Comparison of ENCODE assay signal across 20 cellular contexts in the genomic region with DNA sequence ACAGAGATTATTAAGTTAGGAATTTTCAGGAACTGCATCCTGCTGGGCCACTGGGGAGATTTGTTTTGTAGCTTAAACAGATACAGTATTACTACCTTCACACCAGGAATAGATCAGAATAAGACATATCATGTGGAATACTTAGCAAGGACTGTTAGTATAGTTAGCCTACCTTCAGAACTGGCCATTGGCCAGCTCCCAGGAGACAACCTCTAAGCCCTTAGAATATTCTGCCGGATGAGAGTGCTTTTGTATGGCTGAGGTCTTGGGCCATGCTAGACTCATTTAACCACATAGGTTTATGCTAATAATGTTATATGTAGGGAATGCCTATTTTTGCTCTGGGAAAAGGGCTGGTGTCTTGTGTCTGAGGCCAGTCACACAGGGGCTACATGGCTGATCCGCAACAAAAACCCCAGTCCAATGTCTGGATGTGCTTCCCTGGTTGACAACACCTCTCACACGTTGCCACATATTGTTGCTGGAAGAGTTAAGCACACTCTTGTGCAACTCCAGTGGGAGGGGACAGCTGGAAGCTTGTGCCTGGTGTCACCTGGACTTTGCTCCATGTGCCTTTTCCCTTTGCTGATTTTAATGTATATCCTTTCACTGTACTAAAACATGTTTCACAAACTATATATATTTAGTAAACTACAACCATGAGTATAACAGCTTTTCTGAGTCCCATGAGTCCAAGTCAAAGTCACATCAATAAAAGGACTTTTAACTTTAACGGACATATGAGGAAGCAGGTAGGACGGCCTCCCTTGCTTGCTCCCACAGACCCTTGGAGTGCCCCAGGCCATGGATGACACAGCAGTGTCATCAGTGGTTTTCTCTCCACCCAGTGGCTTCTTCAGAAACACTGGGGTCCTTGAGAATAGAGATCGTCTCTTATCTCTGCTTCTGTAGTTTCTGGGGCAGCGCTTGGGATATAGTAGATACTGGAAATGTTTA.
A peak's percentile ranks its signal among the peaks of the same experiment; 100 is the strongest.
DNase-seq lines count a peak whose midpoint lies in the region; TF ChIP-seq lines count a peak whose summit lies in the region.
"Had no signal": no experiment of that assay in that cellular context is flagged by ENCODE, and none has a peak within 500 bp of the region (broad histone marks: within the 10 kb centered on the region; RNA-seq: fewer than 3 reads in every experiment).

No MANE protein-coding gene starts in this region.

- no peak overlapping the region for H3K18ac ChIP-seq in trophoblast cell (ENCODE audit: low read length)

- H3K9me2 ChIP-seq in hepatocyte (replicated peaks; ENCODE audit: insufficient read depth), result no peaks in the 10 kb centered on the region

- H3K27me3 ChIP-seq in hepatocyte (no peaks in the 10 kb centered on the region), trophoblast cell (ENCODE audit: insufficient read depth, low read length) (no peaks in the 10 kb centered on the region)
- H3K27me3 ChIP-seq: heart left ventricle had no signal

- no peak overlapping the region for H4K91ac ChIP-seq in trophoblast cell (ENCODE audit: low read depth, low read length)

- H3K36me3 ChIP-seq in hepatocyte (replicated peaks; ENCODE audit: insufficient read depth, low read depth), result no peaks in the 10 kb centered on the region
- no peaks in the 10 kb centered on the region for H3K36me3 ChIP-seq in trophoblast cell (ENCODE audit: control insufficient read depth in 1 of 2, insufficient read depth in 2 of 2, low read length in 2 of 2)
- H3K36me3 ChIP-seq: heart left ventricle, left ventricle myocardium inferior, thoracic aorta had no signal

- H3K23ac ChIP-seq in trophoblast cell (ENCODE audit: low read length), result peak overlapping the region; percentile 42

- no peak overlapping the region for H3K14ac ChIP-seq in trophoblast cell (ENCODE audit: low read length)

- H3K4me2 ChIP-seq in hepatocyte (peak overlapping the region; percentile 24), trophoblast cell (ENCODE audit: low read length) (no peak overlapping the region)

- no peaks in the 10 kb centered on the region for H3K79me1 ChIP-seq in trophoblast cell (ENCODE audit: low read length)

- no peak overlapping the region for H2AK5ac ChIP-seq in trophoblast cell (ENCODE audit: low read length)

- H2BK12ac ChIP-seq in trophoblast cell (ENCODE audit: low read length), result no peak overlapping the region

- H4K20me1 ChIP-seq in hepatocyte (ENCODE audit: insufficient read depth, poor library complexity, severe bottlenecking), result no peaks in the 10 kb centered on the region

- H3K79me2 ChIP-seq in hepatocyte (no peaks in the 10 kb centered on the region), trophoblast cell (ENCODE audit: control insufficient read depth, insufficient read depth, low read length, poor library complexity) (no peaks in the 10 kb centered on the region)

- 68% methylated on average over 7 of the region's 7 CpGs for WGBS in hepatocyte (ENCODE audit: low lambda C conversion rate, missing lambda C conversion rate)
- WGBS in trophoblast cell (ENCODE audit: extremely low coverage, insufficient coverage, insufficient read length), result no CpG with 5 or more reads among the region's 7 CpGs

- H3K27ac ChIP-seq in hepatocyte, result peak overlapping the region; percentile 71
- no peak overlapping the region for H3K27ac ChIP-seq in trophoblast cell (ENCODE audit: low read depth, low read length)
- H3K27ac ChIP-seq: heart left ventricle, left ventricle myocardium inferior, thoracic aorta had no signal

- no peak overlapping the region for H2BK5ac ChIP-seq in trophoblast cell (ENCODE audit: low read depth, low read length, poor library complexity)

- H3K4ac ChIP-seq in trophoblast cell (ENCODE audit: low read depth, low read length), result no peak overlapping the region

- H3K9me3 ChIP-seq in hepatocyte (ENCODE audit: low read depth), result no peaks in the 10 kb centered on the region
- H3K9me3 ChIP-seq in trophoblast cell (ENCODE audit: insufficient read depth, low read depth, low read length), result no peaks in the 10 kb centered on the region
- H3K9me3 ChIP-seq: heart left ventricle, left ventricle myocardium inferior, thoracic aorta had no signal

- H3K4me1 ChIP-seq in hepatocyte (ENCODE audit: insufficient read depth) (peaks cover 17% of the 10 kb centered on the region), trophoblast cell (ENCODE audit: control insufficient read depth in 1 of 2, insufficient read depth in 2 of 2, low read length in 2 of 2) (peaks cover 0 to 3% of the 10 kb centered on the region in 2 experiments)
- H3K4me1 ChIP-seq: left ventricle myocardium inferior had no signal

- no peak overlapping the region for H4K12ac ChIP-seq in trophoblast cell (ENCODE audit: low read depth, low read length)

- H2BK120ac ChIP-seq in trophoblast cell (ENCODE audit: insufficient read depth, low read length, poor library complexity), result no peak overlapping the region

- no peak for TF ChIP-seq CTCF in hepatocyte (IDR thresholded peaks at IDR 0.05; ENCODE audit: poor library complexity)

- DNase-seq in ELF-1 (ENCODE audit: low read depth, low spot score) (peak; percentile 30), NOMO-1 treated with DMSO at 0.1 percent for 48 hours (lab: John Stamatoyannopoulos, UW; ENCODE audit: unreplicated experiment) (peak; percentile 66), hepatocyte (ENCODE audit: low spot score) (peak; percentile 71), trophoblast cell (peak; percentile 63 to 82), C1 segment of cervical spinal cord (lab: John Stamatoyannopoulos, UW) (no peak), Kasumi-1 (lab: John Stamatoyannopoulos, UW) (no peak), NK-92 (lab: John Stamatoyannopoulos, UW; ENCODE audit: unreplicated experiment) (no peak), ecto neural progenitor cell (ENCODE audit: low spot score) (no peak)
- DNase-seq: activated naive CD4-positive, alpha-beta T cell treated with anti-CD3 and anti-CD28 coated beads, Interleukin-2, amount 50 U/mL, for 16 hours; activated T-cell treated with anti-CD3 and anti-CD28 coated beads, Interleukin-2, amount 50 U/mL, for 72 hours; CD8-positive, alpha-beta memory T cell; heart left ventricle; Karpas-422; left ventricle myocardium inferior; NCI-H1105 treated with DMSO at 0.1 percent for 48 hours; NCI-H2081; NCI-H446; stimulated activated naive CD4-positive, alpha-beta T cell; T-helper 9 cell had no signal

- H2AFZ ChIP-seq in hepatocyte (peak overlapping the region; percentile 1), trophoblast cell (ENCODE audit: insufficient read depth, low read length, poor library complexity) (no peak overlapping the region)

- no peak overlapping the region for H3K4me3 ChIP-seq in hepatocyte
- no peak overlapping the region for H3K4me3 ChIP-seq in trophoblast cell (ENCODE audit: low read depth, low read length)
- H3K4me3 ChIP-seq: heart left ventricle, left ventricle myocardium inferior, thoracic aorta had no signal

- no peak overlapping the region for H3K9ac ChIP-seq in trophoblast cell (ENCODE audit: low read length)

- H4K8ac ChIP-seq in trophoblast cell (ENCODE audit: low read depth, low read length), result no peak overlapping the region

Comparison
In these comparisons a context has a peak if more than half of its experiments do, and no peak if none do; other contexts are left out.
1. DNase-seq: peak in ELF-1 (single experiment), NOMO-1 treated with DMSO at 0.1 percent for 48 hours (single experiment), hepatocyte (single experiment) and trophoblast cell (2 of 2); none in C1 segment of cervical spinal cord (0 of 14), Kasumi-1 (0 of 2), NK-92 (single experiment) and ecto neural progenitor cell (single experiment).